Comparison of ENCODE assay signal across 18 cellular contexts in genomic region chr2:197170137-197170682, GRCh38.
DNase-seq lines count a peak whose midpoint lies in the region; ATAC-seq and TF ChIP-seq lines count a peak whose summit lies in the region.
"Had no signal": no experiment of that assay in that cellular context is flagged by ENCODE, and none has a peak within 500 bp of the region (broad histone marks: within the 10 kb centered on the region; RNA-seq: fewer than 3 reads in every experiment).

No MANE protein-coding gene starts in this region.

- H3K4me3 Mint-ChIP-seq in activated T-helper 17 cell treated with anti-CD3 and anti-CD28 coated beads, Interleukin-2, amount 50 U/mL, for 72 hours, result no peak overlapping the region

- H3K4me3 ChIP-seq in gastroesophageal sphincter, result no peak overlapping the region
- H3K4me3 ChIP-seq in tibial artery, result no peak overlapping the region
- H3K4me3 ChIP-seq: cardiac muscle cell, thoracic aorta had no signal

- H3K4me1 Mint-ChIP-seq in activated T-helper 17 cell treated with anti-CD3 and anti-CD28 coated beads, Interleukin-2, amount 50 U/mL, for 72 hours, result peaks cover 46% of the 10 kb centered on the region

- H3K9me3 ChIP-seq in gastroesophageal sphincter (no peaks in the 10 kb centered on the region), tibial artery (no peaks in the 10 kb centered on the region)
- H3K9me3 ChIP-seq: thoracic aorta had no signal

- TF ChIP-seq EP300 in gastroesophageal sphincter (IDR thresholded peaks at IDR 0.05), result no peak

- H3K27ac ChIP-seq in C4-2B (peak overlapping the region; percentile 77), gastroesophageal sphincter (peak overlapping the region; percentile 77 to 90 (median 80)), tibial artery (no peak overlapping the region)
- H3K27ac ChIP-seq: cardiac muscle cell, thoracic aorta had no signal

- no peaks in the 10 kb centered on the region for H3K9me3 Mint-ChIP-seq in activated T-helper 17 cell treated with anti-CD3 and anti-CD28 coated beads, Interleukin-2, amount 50 U/mL, for 72 hours

- no peaks in the 10 kb centered on the region for H3K27me3 Mint-ChIP-seq in activated T-helper 17 cell treated with anti-CD3 and anti-CD28 coated beads, Interleukin-2, amount 50 U/mL, for 72 hours

- no peaks in the 10 kb centered on the region for H3K27me3 ChIP-seq in gastroesophageal sphincter
- H3K27me3 ChIP-seq in tibial artery, result no peaks in the 10 kb centered on the region
- H3K27me3 ChIP-seq: cardiac muscle cell had no signal

- DNase-seq in EL, result peak; percentile 39
- no peak for DNase-seq in UCSD-AML1 (lab: John Stamatoyannopoulos, UW; ENCODE audit: unreplicated experiment)
- no peak for DNase-seq in tibial artery
- no peak for DNase-seq in left lobe of liver (ENCODE audit: low spot score)
- no peak for DNase-seq in NCI-H1417 (lab: John Stamatoyannopoulos, UW)
- DNase-seq: activated naive CD4-positive, alpha-beta T cell treated with Interleukin-2 at 50 U/mL for 16 hours; AML-193; DMS153; effector CD4-positive, alpha-beta T cell; left cardiac atrium; NCI-H2081 treated with DMSO at 0.1 percent for 48 hours; NCI-H748 treated with DMSO at 0.1 percent for 48 hours; stimulated activated CD4-positive, alpha-beta T cell treated with anti-CD3 and anti-CD28 coated beads, Interleukin-4, amount 100 ng/mL, for 1 hour had no signal

- TF ChIP-seq POLR2A in gastroesophageal sphincter (IDR thresholded peaks at IDR 0.05), result no peak

- WGBS in gastroesophageal sphincter (ENCODE audit: low coverage in 1 of 2), 2 donors, result 15 to 37% methylated on average over 2 of the region's 2 CpGs

- H3K4me1 ChIP-seq in gastroesophageal sphincter (peaks cover 13 to 75% (median 23%) of the 10 kb centered on the region in 3 donors), tibial artery (peaks cover 0 to 13% (median 10%) of the 10 kb centered on the region in 4 donors)

- peak overlapping the region; percentile 79 for H3K27ac Mint-ChIP-seq in activated T-helper 17 cell treated with anti-CD3 and anti-CD28 coated beads, Interleukin-2, amount 50 U/mL, for 72 hours

- ATAC-seq in activated T-helper 17 cell treated with anti-CD3 and anti-CD28 coated beads, Interleukin-2, amount 50 U/mL, for 72 hours (replicated peaks), result no peak
- peak; percentile 31 for ATAC-seq in gastroesophageal sphincter
- no peak for ATAC-seq in left lobe of liver
- ATAC-seq: left cardiac atrium had no signal

- peaks cover 32% of the 10 kb centered on the region for H3K36me3 Mint-ChIP-seq in activated T-helper 17 cell treated with anti-CD3 and anti-CD28 coated beads, Interleukin-2, amount 50 U/mL, for 72 hours (ENCODE audit: low read depth)

- intact Hi-C loops in tibial artery (cut with DNase I; ENCODE audit: low total_unique reads), result no loop called here

- TF ChIP-seq CTCF in C4-2B (conservative IDR thresholded peaks at IDR 0.05), result no peak
- TF ChIP-seq CTCF in gastroesophageal sphincter (IDR thresholded peaks at IDR 0.05), result peak in 1 of 4 experiments; percentile 12
- TF ChIP-seq CTCF in tibial artery (IDR thresholded peaks at IDR 0.05), result no peak

- no peaks in the 10 kb centered on the region for H3K36me3 ChIP-seq in gastroesophageal sphincter
- no peaks in the 10 kb centered on the region for H3K36me3 ChIP-seq in tibial artery
- H3K36me3 ChIP-seq: cardiac muscle cell, thoracic aorta had no signal

Comparison
In these comparisons a context has a peak if more than half of its experiments do, and no peak if none do; other contexts are left out.
1. H3K27ac ChIP-seq: peak in C4-2B (single experiment) and gastroesophageal sphincter (4 of 4); none in tibial artery (0 of 2).